Comparison of ENCODE assay signal across 9 cellular contexts in genomic region chr5:147667363-147667762, GRCh38.
"Had no signal": no experiment of that assay in that cellular context is flagged by ENCODE, and none has a peak within 500 bp of the region (broad histone marks: within the 10 kb centered on the region; RNA-seq: fewer than 3 reads in every experiment).

No MANE protein-coding gene starts in this region.

- H3K27ac ChIP-seq: HL-60 had no signal

- H3K4me2 ChIP-seq: GM23338 had no signal

- H3K4me3 ChIP-seq: GM23338, K562 had no signal

- DNase-seq: H9, HCEC 1CT, IMR-90, KG1 had no signal

- H2AFZ ChIP-seq: GM23338 had no signal

- ATAC-seq: K562 had no signal

- FAIRE-seq: H1, H54, K562 had no signal
